In the genomic region with DNA sequence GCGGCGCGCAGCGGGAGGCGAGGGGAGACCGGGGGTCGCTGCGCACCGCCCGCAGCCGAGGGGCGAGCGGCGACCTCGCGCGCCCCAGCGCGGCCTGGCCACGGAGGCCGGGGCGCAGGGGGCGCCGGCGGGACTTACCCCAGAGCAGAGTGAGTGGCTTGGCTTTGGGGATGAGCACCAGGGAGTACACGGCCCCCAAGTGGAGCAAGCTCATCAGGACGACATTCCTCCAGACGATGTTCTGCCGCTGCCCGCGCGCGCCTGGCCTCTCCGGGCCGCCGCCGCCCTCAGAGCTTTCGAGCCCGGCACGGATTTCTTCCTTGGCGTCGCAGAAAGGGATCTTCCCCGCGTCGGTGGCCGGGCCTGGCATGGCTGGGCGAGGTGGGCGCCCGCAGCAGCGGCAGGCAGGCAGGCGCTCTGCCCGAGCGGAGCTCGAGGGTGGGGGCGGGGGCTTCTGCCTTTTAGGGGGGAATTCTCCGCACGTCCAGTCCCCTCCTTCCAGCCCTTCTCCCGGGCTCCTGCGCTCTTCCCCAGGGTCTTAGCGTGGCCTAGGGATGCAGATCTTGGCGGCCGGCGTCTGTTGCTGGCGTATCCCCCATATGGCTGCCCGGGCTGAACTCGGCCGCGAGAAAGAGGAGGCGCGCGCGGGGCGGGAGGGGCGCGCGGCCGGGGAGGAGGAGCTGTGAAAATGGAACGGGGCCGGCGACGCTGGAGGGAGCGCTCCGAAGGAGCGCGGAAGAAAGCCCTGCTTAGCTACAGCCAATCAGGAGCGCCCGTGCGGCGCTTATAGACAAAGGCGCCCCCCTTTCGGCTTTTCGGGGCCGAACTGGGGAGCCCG, we compare ENCODE assay signal across 8 cellular contexts. TPM values are rescaled to one million over a fixed set of nuclear protein-coding genes. Genes with fewer than 3 reads are reported as not detected.
DNase-seq lines count a peak whose midpoint lies in the region; ATAC-seq and TF ChIP-seq lines count a peak whose summit lies in the region.

A gene (minus strand): TSS at position 629 of the 838 bp plus-strand sequence. CDS start 259 bp downstream, at position 370.

- no peaks in the 10 kb centered on the region for H3K9me3 ChIP-seq in NT2/D1 (ENCODE audit: insufficient read depth, low read length)

- no peak within 1 kb of the TSS for H3K27ac Mint-ChIP-seq in CD14-positive monocyte
- no peak within 1 kb of the TSS for H3K27ac Mint-ChIP-seq in activated T-helper 17 cell treated with anti-CD3 and anti-CD28 coated beads, Interleukin-2, amount 50 U/mL, for 72 hours
- peak within 1 kb of the TSS in 3 of 10 donors; percentile 37 to 43 (median 38) for H3K27ac Mint-ChIP-seq in naive thymus-derived CD8-positive, alpha-beta T cell
- peak within 1 kb of the TSS in 1 of 2 donors; percentile 67 for H3K27ac Mint-ChIP-seq in stimulated activated naive CD8-positive, alpha-beta T cell treated with anti-CD3 and anti-CD28 coated beads, Interleukin-15, amount 100 ng/mL, for 72 hours

- no peak for TF ChIP-seq CTCF in CD14-positive monocyte (IDR thresholded peaks at IDR 0.05)
- no peak for TF ChIP-seq CTCF in fibroblast of pulmonary artery (IDR thresholded peaks at IDR 0.05; ENCODE audit: low read length, missing control alignments)

- H3K27me3 Mint-ChIP-seq in CD14-positive monocyte (ENCODE audit: low read depth in 3 of 3): peaks cover 39 to 53% (median 41%) of the 10 kb centered on the region in 3 donors
- H3K27me3 Mint-ChIP-seq in activated T-helper 17 cell treated with anti-CD3 and anti-CD28 coated beads, Interleukin-2, amount 50 U/mL, for 72 hours: peaks cover 44% of the 10 kb centered on the region
- peaks cover 7 to 26% (median 17%) of the 10 kb centered on the region in 5 donors for H3K27me3 Mint-ChIP-seq in naive thymus-derived CD8-positive, alpha-beta T cell
- peaks cover 51% of the 10 kb centered on the region for H3K27me3 Mint-ChIP-seq in stimulated activated naive CD8-positive, alpha-beta T cell treated with anti-CD3 and anti-CD28 coated beads, Interleukin-15, amount 100 ng/mL, for 72 hours

- H3K4me1 Mint-ChIP-seq in CD14-positive monocyte: peaks cover 18% of the 10 kb centered on the region
- H3K4me1 Mint-ChIP-seq in activated T-helper 17 cell treated with anti-CD3 and anti-CD28 coated beads, Interleukin-2, amount 50 U/mL, for 72 hours: no peaks in the 10 kb centered on the region
- H3K4me1 Mint-ChIP-seq in naive thymus-derived CD8-positive, alpha-beta T cell: peaks cover 7 to 26% (median 21%) of the 10 kb centered on the region in 4 donors
- H3K4me1 Mint-ChIP-seq in stimulated activated naive CD8-positive, alpha-beta T cell treated with anti-CD3 and anti-CD28 coated beads, Interleukin-15, amount 100 ng/mL, for 72 hours: peaks cover 17% of the 10 kb centered on the region

- DNase-seq in CD14-positive monocyte (ENCODE audit: low spot score) (no peak), NT2/D1 (ENCODE audit: low read depth, low spot score) (no peak), fibroblast of pulmonary artery (ENCODE audit: low read depth) (peak; percentile 81)
- peak in 9 of 10 donors; percentile 4 to 74 (median 35) for DNase-seq in naive thymus-derived CD8-positive, alpha-beta T cell
- peak; percentile 44 to 62 for DNase-seq in stimulated activated naive CD8-positive, alpha-beta T cell treated with anti-CD3 and anti-CD28 coated beads, Interleukin-15, amount 100 ng/mL, for 72 hours

- POLR2A ChIA-PET in naive thymus-derived CD8-positive, alpha-beta T cell (lab: Charles Lee): no interaction called here

- H3K4me3 Mint-ChIP-seq in CD14-positive monocyte: peak within 1 kb of the TSS; percentile 87 to 92
- peak within 1 kb of the TSS; percentile 70 for H3K4me3 Mint-ChIP-seq in activated T-helper 17 cell treated with anti-CD3 and anti-CD28 coated beads, Interleukin-2, amount 50 U/mL, for 72 hours
- H3K4me3 Mint-ChIP-seq in naive thymus-derived CD8-positive, alpha-beta T cell: peak within 1 kb of the TSS; percentile 82 to 90 (median 86)
- H3K4me3 Mint-ChIP-seq in stimulated activated naive CD8-positive, alpha-beta T cell treated with anti-CD3 and anti-CD28 coated beads, Interleukin-15, amount 100 ng/mL, for 72 hours: peak within 1 kb of the TSS; percentile 89 to 91

- peaks cover 0 to 11% (median 0%) of the 10 kb centered on the region in 7 donors for H3K9me3 Mint-ChIP-seq in CD14-positive monocyte
- H3K9me3 Mint-ChIP-seq in activated T-helper 17 cell treated with anti-CD3 and anti-CD28 coated beads, Interleukin-2, amount 50 U/mL, for 72 hours: no peaks in the 10 kb centered on the region
- no peaks in the 10 kb centered on the region for H3K9me3 Mint-ChIP-seq in naive thymus-derived CD8-positive, alpha-beta T cell
- no peaks in the 10 kb centered on the region for H3K9me3 Mint-ChIP-seq in stimulated activated naive CD8-positive, alpha-beta T cell treated with anti-CD3 and anti-CD28 coated beads, Interleukin-15, amount 100 ng/mL, for 72 hours

- intact Hi-C loops in CD14-positive monocyte (cut with micrococcal nuclease): no loop called here

- ATAC-seq in GM19351 (IDR thresholded peaks at IDR 0.05; ENCODE audit: unreplicated experiment) (peak; percentile 91), HG03439 (IDR thresholded peaks at IDR 0.05; ENCODE audit: unreplicated experiment) (peak; percentile 80)
- ATAC-seq in activated T-helper 17 cell treated with anti-CD3 and anti-CD28 coated beads, Interleukin-2, amount 50 U/mL, for 72 hours (replicated peaks): peak; percentile 85
- ATAC-seq in naive thymus-derived CD8-positive, alpha-beta T cell: peak; percentile 87 to 94
- ATAC-seq in stimulated activated naive CD8-positive, alpha-beta T cell treated with anti-CD3 and anti-CD28 coated beads, Interleukin-15, amount 100 ng/mL, for 72 hours: peak; percentile 93

- peaks cover 66% of the 10 kb centered on the region for H3K27me3 ChIP-seq in NT2/D1 (ENCODE audit: insufficient read depth, insufficient read length)

- H3K4me3 ChIP-seq in NT2/D1 (ENCODE audit: insufficient read length, low read depth) (peak within 1 kb of the TSS; percentile 57), fibroblast of pulmonary artery (replicated peaks; ENCODE audit: low read depth, low read length) (peak within 1 kb of the TSS; percentile 76)

- peaks cover 7% of the 10 kb centered on the region for H3K36me3 ChIP-seq in NT2/D1 (ENCODE audit: insufficient read depth, insufficient read length, low read length)

- H3K36me3 Mint-ChIP-seq in CD14-positive monocyte: peaks cover 0 to 2% of the 10 kb centered on the region in 2 donors
- no peaks in the 10 kb centered on the region for H3K36me3 Mint-ChIP-seq in activated T-helper 17 cell treated with anti-CD3 and anti-CD28 coated beads, Interleukin-2, amount 50 U/mL, for 72 hours (ENCODE audit: low read depth)
- H3K36me3 Mint-ChIP-seq in naive thymus-derived CD8-positive, alpha-beta T cell: no peaks in the 10 kb centered on the region

- H3K9ac ChIP-seq in NT2/D1 (ENCODE audit: insufficient read length, low read depth): peak within 1 kb of the TSS; percentile 64

- H3K4me1 ChIP-seq in NT2/D1 (ENCODE audit: insufficient read depth, insufficient read length): peaks cover 7% of the 10 kb centered on the region

RNA-seq across cellular contexts. Expression of the gene that starts here (rescaled TPM):
- polyA plus RNA-seq in CD14-positive monocyte: 1 to 10 TPM in 1 of 2 donors, under 1 TPM in 1; 0.61 to 1.3 TPM
- total RNA-seq in activated T-helper 17 cell treated with anti-CD3 and anti-CD28 coated beads, Interleukin-2, amount 50 U/mL, for 72 hours: under 1 TPM; 0.21 to 0.91 TPM
- 1 to 10 TPM; 1.0 to 1.1 TPM for total RNA-seq in naive thymus-derived CD8-positive, alpha-beta T cell
- polyA plus RNA-seq in naive thymus-derived CD8-positive, alpha-beta T cell: 1 to 10 TPM in 2 of 3 donors, under 1 TPM in 1; 0.07 to 4.4 (median 1.0) TPM

Comparison
In these comparisons a context has a peak if more than half of its experiments do, and no peak if none do; other contexts are left out.
1. Peak in ATAC-seq in activated T-helper 17 cell treated with anti-CD3 and anti-CD28 coated beads, Interleukin-2, amount 50 U/mL, for 72 hours; RNA of the gene not detected or under 1 TPM.
2. DNase-seq: peak in fibroblast of pulmonary artery (single experiment), naive thymus-derived CD8-positive, alpha-beta T cell (9 of 10) and stimulated activated naive CD8-positive, alpha-beta T cell treated with anti-CD3 and anti-CD28 coated beads, Interleukin-15, amount 100 ng/mL, for 72 hours (2 of 2); none in CD14-positive monocyte (single experiment) and NT2/D1 (single experiment).
3. Peak in every context shown above with its lines, with median percentiles within 50 percentile points of each other: H3K4me3 Mint-ChIP-seq and ATAC-seq.